ENCODE assay signal across 9 cellular contexts in the genomic region with DNA sequence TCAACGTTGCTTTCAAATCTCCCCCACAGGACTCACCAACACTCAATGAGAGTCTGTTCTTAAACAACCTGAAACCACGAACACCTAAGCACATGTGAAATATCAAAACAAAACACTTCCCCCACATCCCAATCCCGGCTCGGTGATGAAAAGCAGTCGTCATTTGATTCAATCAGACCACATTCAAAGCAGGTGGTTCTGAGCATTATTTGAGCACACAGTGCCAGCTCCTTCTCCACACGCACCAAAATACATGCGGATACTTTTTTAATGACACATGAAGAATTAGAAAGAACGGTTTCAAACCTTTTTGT.
DNase-seq lines count a peak whose midpoint lies in the region; ATAC-seq and TF ChIP-seq lines count a peak whose summit lies in the region.
"Had no signal": no experiment of that assay in that cellular context is flagged by ENCODE, and none has a peak within 500 bp of the region (broad histone marks: within the 10 kb centered on the region; RNA-seq: fewer than 3 reads in every experiment).

No MANE protein-coding gene starts in this region.

- intact Hi-C loops in ovary (cut with DNase I) = no loop called here

- H3K4me3 ChIP-seq in fibroblast of lung (replicated peaks in 1 of 4; ENCODE audit: control extremely low read depth in 1 of 4, insufficient read depth in 1 of 4, low read depth in 3 of 4, low read length in 4 of 4) (no peak overlapping the region), ovary (no peak overlapping the region)

- WGBS in ovary, 3 donors = 35 to 41% (median 40%) methylated on average over 8 of the region's 8 CpGs

- H3K27ac Mint-ChIP-seq in progenitor cell of endocrine pancreas = no peak overlapping the region

- no peak overlapping the region for H2AFZ ChIP-seq in fibroblast of lung (ENCODE audit: low read length)

- no peaks in the 10 kb centered on the region for H3K27me3 Mint-ChIP-seq in progenitor cell of endocrine pancreas
- H3K27me3 Mint-ChIP-seq: central memory CD8-positive, alpha-beta T cell had no signal

- peak; percentile 61 to 84 for DNase-seq in NCI-H2081 (lab: John Stamatoyannopoulos, UW)
- peak; percentile 42 to 64 for DNase-seq in fibroblast of lung (ENCODE audit: low read depth in 2 of 2)
- no peak for DNase-seq in AG08395 (ENCODE audit: low spot score)
- no peak for DNase-seq in ovary
- DNase-seq in progenitor cell of endocrine pancreas (ENCODE audit: low spot score, unreplicated experiment) = no peak
- no peak for DNase-seq in ureter (ENCODE audit: low spot score)

- no peak overlapping the region for H3K27ac ChIP-seq in fibroblast of lung (ENCODE audit: insufficient read depth, low read length)
- H3K27ac ChIP-seq in ovary = no peak overlapping the region

- no peak for TF ChIP-seq CTCF in fibroblast of lung (conservative IDR thresholded peaks at IDR 0.05 in 1 of 2, IDR thresholded peaks at IDR 0.05 in 1 of 2; ENCODE audit: low read depth in 1 of 2, low read length in 2 of 2)
- no peak for TF ChIP-seq CTCF in ovary (IDR thresholded peaks at IDR 0.05)
- TF ChIP-seq CTCF in progenitor cell of endocrine pancreas (IDR thresholded peaks at IDR 0.05; ENCODE audit: unreplicated experiment) = no peak

- peaks cover 13% of the 10 kb centered on the region for H3K4me1 Mint-ChIP-seq in progenitor cell of endocrine pancreas (ENCODE audit: low read depth)

- H3K36me3 ChIP-seq in fibroblast of lung (ENCODE audit: control insufficient read depth, insufficient read depth, low read length) = no peaks in the 10 kb centered on the region
- no peaks in the 10 kb centered on the region for H3K36me3 ChIP-seq in ovary

- H3K27me3 ChIP-seq in fibroblast of lung (ENCODE audit: control insufficient read depth, insufficient read depth, low read length) = no peaks in the 10 kb centered on the region
- no peaks in the 10 kb centered on the region for H3K27me3 ChIP-seq in ovary

- H3K9ac ChIP-seq in fibroblast of lung (ENCODE audit: insufficient read depth, low read length) = no peak overlapping the region

- H4K20me1 ChIP-seq in fibroblast of lung (ENCODE audit: control insufficient read depth, extremely low read depth, insufficient read depth, low read length) = no peaks in the 10 kb centered on the region

- ATAC-seq in GM18867 (IDR thresholded peaks at IDR 0.05; ENCODE audit: unreplicated experiment) (peak; percentile 86), HG02798 (IDR thresholded peaks at IDR 0.05; ENCODE audit: poor library complexity, unreplicated experiment) (peak; percentile 72)

- H3K4me1 ChIP-seq in fibroblast of lung (ENCODE audit: control insufficient read depth, extremely low read depth, insufficient read depth, low read length) (peaks cover 6% of the 10 kb centered on the region), ovary (ENCODE audit: insufficient read depth) (peaks cover 2% of the 10 kb centered on the region)

- no peak for TF ChIP-seq EP300 in ovary (IDR thresholded peaks at IDR 0.05)

- H3K36me3 Mint-ChIP-seq in progenitor cell of endocrine pancreas (ENCODE audit: insufficient read depth) = no peaks in the 10 kb centered on the region

- H3K79me2 ChIP-seq in fibroblast of lung (ENCODE audit: control insufficient read depth, insufficient read depth, low read length) = peaks cover 7% of the 10 kb centered on the region

- no peaks in the 10 kb centered on the region for H3K9me3 Mint-ChIP-seq in progenitor cell of endocrine pancreas (ENCODE audit: low read depth)
- H3K9me3 Mint-ChIP-seq: central memory CD8-positive, alpha-beta T cell had no signal

- H3K9me3 ChIP-seq in fibroblast of lung (ENCODE audit: control insufficient read depth, insufficient read depth, low read depth, low read length) (no peaks in the 10 kb centered on the region), ovary (no peaks in the 10 kb centered on the region)

- peak overlapping the region; percentile 11 for H3K4me2 ChIP-seq in fibroblast of lung (ENCODE audit: extremely low read depth, insufficient read depth, low read length)

- H3K4me3 Mint-ChIP-seq in progenitor cell of endocrine pancreas (ENCODE audit: low read depth) = no peak overlapping the region
- H3K4me3 Mint-ChIP-seq: central memory CD8-positive, alpha-beta T cell had no signal

- TF ChIP-seq POLR2A in ovary (IDR thresholded peaks at IDR 0.05) = no peak

Comparison
In these comparisons a context has a peak if more than half of its experiments do, and no peak if none do; other contexts are left out.
1. DNase-seq: peak in NCI-H2081 (2 of 2) and fibroblast of lung (2 of 2); none in AG08395 (single experiment), ovary (0 of 5), progenitor cell of endocrine pancreas (single experiment) and ureter (single experiment).